8 cellular contexts compared by ENCODE assay signal in genomic region chr15:64883997-64884511, GRCh38. TPM values are rescaled to one million over a fixed set of nuclear protein-coding genes. Genes with fewer than 3 reads are reported as not detected.
A peak's percentile ranks its signal among the peaks of the same experiment; 100 is the strongest.
DNase-seq lines count a peak whose midpoint lies in the region; ATAC-seq, FAIRE-seq and TF ChIP-seq lines count a peak whose summit lies in the region.

No MANE protein-coding gene starts in this region.

- intact Hi-C loops in GM12878 (cut with micrococcal nuclease; ENCODE audit: unreplicated experiment), result no loop called here

- no peak overlapping the region for H3K4me3 ChIP-seq in A549
- H3K4me3 ChIP-seq in GM12878, result no peak overlapping the region

- ATAC-seq in A549, result peak; percentile 91 to 94
- ATAC-seq in GM18520 (IDR thresholded peaks at IDR 0.05; ENCODE audit: unreplicated experiment), result peak; percentile 42
- peak; percentile 55 for ATAC-seq in HG03442 (IDR thresholded peaks at IDR 0.05; ENCODE audit: unreplicated experiment)
- ATAC-seq in GM12878, result peak; percentile 92

- in situ Hi-C loops in GM12878 (cut with MboI), result loop anchor here (25.0 kb wide), 1 partner anchor 1397 kb away; no protein-coding TSS in a partner anchor

- H3K36me3 ChIP-seq in GM12878 (ENCODE audit: control insufficient read depth in 2 of 2, insufficient read depth in 2 of 2, low read length in 1 of 2), result no peaks in the 10 kb centered on the region

- H3K9me3 ChIP-seq in A549, result no peaks in the 10 kb centered on the region
- no peaks in the 10 kb centered on the region for H3K9me3 ChIP-seq in GM12878 (replicated peaks; ENCODE audit: control insufficient read depth, insufficient read depth, low read length)

- H3K27me3 ChIP-seq in GM12878 (replicated peaks in 1 of 2; ENCODE audit: control insufficient read depth in 2 of 2, insufficient read depth in 2 of 2, low read length in 1 of 2), result no peaks in the 10 kb centered on the region

- POLR2A ChIA-PET in A549 (lab: Yijun Ruan, JAX), result no interaction called here
- POLR2A ChIA-PET in GM12878 (lab: Charles Lee), result interaction anchor here (0.9 to 5.3 kb wide), 11 partner anchors 8 to 74 kb away, joined by 3 to 136 read pairs (median 5); no protein-coding TSS in a partner anchor

- DNase-seq in A549 (ENCODE audit: low read depth in 1 of 2, low spot score in 1 of 2) (peak; percentile 84 to 92), T-helper 22 cell (ENCODE audit: low read depth) (peak; percentile 73), GM12878 (ENCODE audit: low read depth, low spot score) (peak; percentile 79), kidney glomerular epithelial cell (lab: John Stamatoyannopoulos, UW) (peak; percentile 56), NCI-H2029 treated with DMSO at 0.1 percent for 48 hours (lab: John Stamatoyannopoulos, UW) (no peak)
- peak; percentile 76 to 79 for DNase-seq in stimulated activated CD4-positive, alpha-beta T cell treated with anti-CD3 and anti-CD28 coated beads, Interleukin-4, amount 100 ng/mL, for 4 hours

- TF ChIP-seq CTCF in A549 (IDR thresholded peaks at IDR 0.05), result no peak
- TF ChIP-seq CTCF in GM12878 (IDR thresholded peaks at IDR 0.05 in 2 of 3, conservative IDR thresholded peaks at IDR 0.05 in 1 of 3; ENCODE audit: control insufficient read depth in 2 of 3, extremely low read depth in 1 of 3, insufficient read depth in 1 of 3, low read depth in 3 of 3, low read length in 3 of 3), result no peak

- RAD21 ChIA-PET in GM12878 (lab: Charles Lee; ENCODE audit: unreplicated experiment), result interaction anchor here (0.8 to 5.3 kb wide), 10 partner anchors 9 to 151 kb away, joined by 3 to 128 read pairs (median 4); no protein-coding TSS in a partner anchor

- no peak for TF ChIP-seq RAD21 in A549 (conservative IDR thresholded peaks at IDR 0.05 in 1 of 2, IDR thresholded peaks at IDR 0.05 in 1 of 2)
- no peak for TF ChIP-seq RAD21 in GM12878 (IDR thresholded peaks at IDR 0.05; ENCODE audit: insufficient read depth, low read depth, low read length)

- H3K4me1 ChIP-seq in A549 (peaks cover 26% of the 10 kb centered on the region), GM12878 (ENCODE audit: control insufficient read depth, insufficient read depth, low read length) (peaks cover 30% of the 10 kb centered on the region)

- H3K27ac ChIP-seq in A549 (peak overlapping the region; percentile 49 to 76; a peak in 5 of 6 replicates), GM12878 (ENCODE audit: control insufficient read depth, insufficient read depth) (peak overlapping the region; percentile 85)

- H2AFZ ChIP-seq in GM12878 (ENCODE audit: control insufficient read depth, low read depth, low read length), result peak overlapping the region; percentile 26; the same call in 1 of the 2 replicates

- SMC1A ChIA-PET in GM12878 (lab: Charles Lee; ENCODE audit: uncharacterized antibody, unreplicated experiment), result interaction anchor here (0.6 to 5.6 kb wide), 12 partner anchors 10 to 74 kb away, joined by 3 to 118 read pairs (median 6); no protein-coding TSS in a partner anchor

- H3K4me2 ChIP-seq in A549, result peak overlapping the region; percentile 62
- peak overlapping the region; percentile 67 for H3K4me2 ChIP-seq in GM12878 (ENCODE audit: control insufficient read depth, insufficient read depth)

- no peak for TF ChIP-seq POLR2A in A549 (IDR thresholded peaks at IDR 0.05; ENCODE audit: low read length)
- peak; percentile 65 for TF ChIP-seq POLR2A in GM12878 (IDR thresholded peaks at IDR 0.05; ENCODE audit: low read depth, low read length)

- H4K20me1 ChIP-seq in GM12878 (ENCODE audit: control insufficient read depth, insufficient read depth), result no peaks in the 10 kb centered on the region

- BruUV-seq in GM12878 (replicated peaks; lab: Mats Ljungman, UMichigan), result no TSS peak

- peak; percentile 54 for FAIRE-seq in A549 (lab: Jason Lieb, UNC)
- no peak for FAIRE-seq in GM12878 (lab: Jason Lieb, UNC)

- no peaks in the 10 kb centered on the region for H3K79me2 ChIP-seq in GM12878 (ENCODE audit: control insufficient read depth, insufficient read depth, low read length)

- CTCF ChIA-PET in A549 (lab: Yijun Ruan, JAX) (interaction anchor here (1.1 to 1.6 kb wide), 4 partner anchors 9 to 113 kb away, joined by 3 to 5 read pairs (median 4); no protein-coding TSS in a partner anchor), GM12878 (lab: Yijun Ruan, JAX) (interaction anchor here (1.4 to 5.7 kb wide), 5 partner anchors 10 to 74 kb away, joined by 3 to 72 read pairs (median 13); no protein-coding TSS in a partner anchor)

- TF ChIP-seq EP300 in A549 (IDR thresholded peaks at IDR 0.05), result peak in 1 of 2 experiments; percentile 42; a peak in 1 of 5 replicates
- TF ChIP-seq EP300 in GM12878 (IDR thresholded peaks at IDR 0.05; ENCODE audit: borderline replicate concordance in 1 of 2, control insufficient read depth in 1 of 2, low read depth in 2 of 2, low read length in 2 of 2), result peak; percentile 44 to 62; a peak in 2 of 4 replicates

- H3K9ac ChIP-seq in GM12878 (ENCODE audit: control insufficient read depth, insufficient read depth, low read length), result peak overlapping the region; percentile 47

- 16% methylated on average over 9 of the region's 10 CpGs for WGBS in A549 (ENCODE audit: missing lambda C conversion rate)
- 1% methylated on average over 10 of the region's 10 CpGs for WGBS in GM12878 (ENCODE audit: insufficient coverage, insufficient replicate concordance, low lambda C conversion rate, missing lambda C conversion rate)

RNA-seq across cellular contexts. Expression of gene ANKDD1A, which starts 27.6 kb away (rescaled TPM):
- polyA plus RNA-seq in A549 (2011; rRNA removed) (2.7 and 3.3 TPM in 2 replicates), A549 (2017; fragmentation: RNase III; extraction: RNeasy Plus Mini Kit Qiagen cat#74134 plus additional on column Dnase treatment) (2.4 to 2.8 TPM (median 2.7 TPM) in 3 replicates), GM12878 (2011; rRNA removed) (3.1 and 3.7 TPM in 2 replicates), GM12878 (2014; fragmentation: Illumina TruSeq; extraction: Trizol) (2.5 and 3.3 TPM in 2 replicates), GM12878 (2014; fragmentation: Nextera tagmentation; extraction: Ambion mirVana) (1 to 10 TPM; 1.5 to 2.5 TPM), GM12878 (2014; rRNA removed) (5.9 and 6.6 TPM in 2 replicates), GM12878 (2016; fragmentation: Nextera tagmentation; extraction: Ambion mirVana) (1 to 10 TPM; 4.5 to 4.8 TPM)
- 3.8 and 5.4 TPM in 2 replicates for polyA plus RNA-seq in A549 (2012; cell fraction: cytosol; rRNA removed)
- polyA plus RNA-seq in A549 (2012; cell fraction: nucleus; rRNA removed), result 9.0 and 11.5 TPM in 2 replicates
- polyA minus RNA-seq in A549 (2011; rRNA and poly(A)+ RNA removed), result 5.3 and 6.3 TPM in 2 replicates
- total RNA-seq in GM12878 (2013; cell fraction: nucleolus; rRNA removed), result 14.8 and 17.5 TPM in 2 replicates
- total RNA-seq in GM12878 (2014; rRNA removed) (3.9 and 5.3 TPM in 2 replicates), GM12878 (2014; rRNA removed; fragmentation: Illumina TruSeq; extraction: Trizol) (2.3 and 2.6 TPM in 2 replicates), GM12878 (2021) (4.4 and 4.5 TPM in 2 replicates)
- polyA plus RNA-seq in GM12878 (2011; ENCODE audit: low read depth), result 2.0 TPM
- polyA plus RNA-seq in GM12878 (2011; cell fraction: cytosol; rRNA removed), result 3.5 and 3.6 TPM in 2 replicates
- polyA plus RNA-seq in GM12878 (2011; cell fraction: nucleus; rRNA removed), result 11.4 and 11.8 TPM in 2 replicates
- 2.8 and 3.2 TPM in 2 replicates for polyA plus RNA-seq in GM12878 (2012)
- polyA minus RNA-seq in GM12878 (2011; rRNA and poly(A)+ RNA removed), result 3.4 and 4.6 TPM in 2 replicates
- polyA minus RNA-seq in GM12878 (2011; cell fraction: cytosol; rRNA and poly(A)+ RNA removed), result 1.1 and 1.2 TPM in 2 replicates
- 4.4 and 5.8 TPM in 2 replicates for polyA minus RNA-seq in GM12878 (2011; cell fraction: nucleus; rRNA and poly(A)+ RNA removed)

RNA-seq across cellular contexts. Expression of gene PLEKHO2, which starts 42.3 kb away (rescaled TPM):
- polyA plus RNA-seq in A549 (2011; rRNA removed), result 2.8 and 2.9 TPM in 2 replicates
- 3.2 and 4.1 TPM in 2 replicates for polyA plus RNA-seq in A549 (2012; cell fraction: cytosol; rRNA removed)
- polyA plus RNA-seq in A549 (2012; cell fraction: nucleus; rRNA removed), result 14.3 and 16.2 TPM in 2 replicates
- polyA plus RNA-seq in A549 (2017; fragmentation: RNase III; extraction: RNeasy Plus Mini Kit Qiagen cat#74134 plus additional on column Dnase treatment), result 3.7 to 3.9 TPM (median 3.8 TPM) in 3 replicates
- 3.8 and 4.9 TPM in 2 replicates for polyA minus RNA-seq in A549 (2011; rRNA and poly(A)+ RNA removed)
- total RNA-seq in GM12878 (2013; cell fraction: nucleolus; rRNA removed), result 20.0 and 20.1 TPM in 2 replicates
- 21.5 and 21.6 TPM in 2 replicates for total RNA-seq in GM12878 (2014; rRNA removed)
- total RNA-seq in GM12878 (2014; rRNA removed; fragmentation: Illumina TruSeq; extraction: Trizol), result 14.6 and 15.5 TPM in 2 replicates
- total RNA-seq in GM12878 (2021), result 25.4 and 25.6 TPM in 2 replicates
- polyA plus RNA-seq in GM12878 (2011; ENCODE audit: low read depth), result 10.2 TPM
- 11.2 and 19.4 TPM in 2 replicates for polyA plus RNA-seq in GM12878 (2011; rRNA removed)
- polyA plus RNA-seq in GM12878 (2011; cell fraction: cytosol; rRNA removed), result 24.1 and 29.2 TPM in 2 replicates
- polyA plus RNA-seq in GM12878 (2011; cell fraction: nucleus; rRNA removed), result 23.2 and 25.9 TPM in 2 replicates
- 19.2 and 20.3 TPM in 2 replicates for polyA plus RNA-seq in GM12878 (2012)
- polyA plus RNA-seq in GM12878 (2014; fragmentation: Illumina TruSeq; extraction: Trizol), result 12.1 and 19.5 TPM in 2 replicates
- 1 to 10 TPM; 1.4 to 3.1 TPM for polyA plus RNA-seq in GM12878 (2014; fragmentation: Nextera tagmentation; extraction: Ambion mirVana)
- 19.8 and 22.9 TPM in 2 replicates for polyA plus RNA-seq in GM12878 (2014; rRNA removed)
- polyA plus RNA-seq in GM12878 (2016; fragmentation: Nextera tagmentation; extraction: Ambion mirVana), result 10 to 100 TPM; 22.3 to 22.4 TPM
- 15.3 and 28.9 TPM in 2 replicates for polyA minus RNA-seq in GM12878 (2011; rRNA and poly(A)+ RNA removed)
- 8.3 and 9.5 TPM in 2 replicates for polyA minus RNA-seq in GM12878 (2011; cell fraction: cytosol; rRNA and poly(A)+ RNA removed)
- polyA minus RNA-seq in GM12878 (2011; cell fraction: nucleus; rRNA and poly(A)+ RNA removed), result 5.9 and 10.8 TPM in 2 replicates

RNA-seq across cellular contexts. Expression of gene PIF1, which starts 58.6 kb away (rescaled TPM):
- polyA plus RNA-seq in A549 (2011; rRNA removed), result 8.5 and 11.1 TPM in 2 replicates
- polyA plus RNA-seq in A549 (2012; cell fraction: cytosol; rRNA removed), result 27.5 and 29.2 TPM in 2 replicates
- 210 and 257 TPM in 2 replicates for polyA plus RNA-seq in A549 (2012; cell fraction: nucleus; rRNA removed)
- polyA plus RNA-seq in A549 (2017; fragmentation: RNase III; extraction: RNeasy Plus Mini Kit Qiagen cat#74134 plus additional on column Dnase treatment), result 24.9 to 25.4 TPM (median 25.3 TPM) in 3 replicates
- 7.9 and 8.3 TPM in 2 replicates for polyA minus RNA-seq in A549 (2011; rRNA and poly(A)+ RNA removed)
- total RNA-seq in GM12878 (2013; cell fraction: nucleolus; rRNA removed), result 90.7 and 116 TPM in 2 replicates
- total RNA-seq in GM12878 (2014; rRNA removed), result 42.8 and 43.9 TPM in 2 replicates
- total RNA-seq in GM12878 (2014; rRNA removed; fragmentation: Illumina TruSeq; extraction: Trizol), result 21.0 and 22.6 TPM in 2 replicates
- total RNA-seq in GM12878 (2021), result 36.9 and 39.5 TPM in 2 replicates
- polyA plus RNA-seq in GM12878 (2011; ENCODE audit: low read depth), result 7.2 TPM
- 52.9 and 68.9 TPM in 2 replicates for polyA plus RNA-seq in GM12878 (2011; rRNA removed)
- polyA plus RNA-seq in GM12878 (2011; cell fraction: cytosol; rRNA removed), result 71.9 and 108 TPM in 2 replicates
- 271 and 281 TPM in 2 replicates for polyA plus RNA-seq in GM12878 (2011; cell fraction: nucleus; rRNA removed)
- polyA plus RNA-seq in GM12878 (2012), result 27.1 and 32.1 TPM in 2 replicates
- polyA plus RNA-seq in GM12878 (2014; fragmentation: Illumina TruSeq; extraction: Trizol), result 18.3 and 36.5 TPM in 2 replicates
- 1 to 10 TPM; 3.7 to 7.2 TPM for polyA plus RNA-seq in GM12878 (2014; fragmentation: Nextera tagmentation; extraction: Ambion mirVana)
- 64.0 and 69.2 TPM in 2 replicates for polyA plus RNA-seq in GM12878 (2014; rRNA removed)
- polyA plus RNA-seq in GM12878 (2016; fragmentation: Nextera tagmentation; extraction: Ambion mirVana), result 10 to 100 TPM; 28.7 to 33.4 TPM
- 21.3 and 51.3 TPM in 2 replicates for polyA minus RNA-seq in GM12878 (2011; rRNA and poly(A)+ RNA removed)
- 23.0 and 29.8 TPM in 2 replicates for polyA minus RNA-seq in GM12878 (2011; cell fraction: cytosol; rRNA and poly(A)+ RNA removed)
- 41.1 and 67.6 TPM in 2 replicates for polyA minus RNA-seq in GM12878 (2011; cell fraction: nucleus; rRNA and poly(A)+ RNA removed)

Comparison
In these comparisons a context has a peak if more than half of its experiments do, and no peak if none do; other contexts are left out.
1. ATAC-seq: peak in every context shown above with its lines; median percentile 92 in A549; 92 in GM12878; 55 in HG03442; 42 in GM18520.
2. Of the 24 proteins assayed by ChIP-seq in both GM12878 and A549: peak only in GM12878: BHLHE40, CHD2, JUNB, POLR2A and RCOR1; only in A549: RFX5; in both: MAX; in neither: 16; mixed calls (peak in some experiments, not most) for 1.